ENCODE assay signal across 38 cellular contexts in genomic region chr10:91803386-91804125, GRCh38. TPM values are rescaled to one million over a fixed set of nuclear protein-coding genes. Genes with fewer than 3 reads are reported as not detected.
DNase-seq lines count a peak whose midpoint lies in the region; ATAC-seq, FAIRE-seq and TF ChIP-seq lines count a peak whose summit lies in the region.
"Had no signal": no experiment of that assay in that cellular context is flagged by ENCODE, and none has a peak within 500 bp of the region (broad histone marks: within the 10 kb centered on the region; RNA-seq: fewer than 3 reads in every experiment).

No MANE protein-coding gene starts in this region.

- H3K27me3 ChIP-seq in gastrocnemius medialis: no peaks in the 10 kb centered on the region
- H3K27me3 ChIP-seq in CD4-positive, alpha-beta memory T cell (ENCODE audit: insufficient read depth, low read length): no peaks in the 10 kb centered on the region
- H3K27me3 ChIP-seq: sigmoid colon had no signal

- TF ChIP-seq CTCF in gastrocnemius medialis (IDR thresholded peaks at IDR 0.05 in 4 of 5, conservative IDR thresholded peaks at IDR 0.05 in 1 of 5): no peak

- no peaks in the 10 kb centered on the region for H3K9me3 Mint-ChIP-seq in activated T-cell treated with anti-CD3 and anti-CD28 coated beads, Interleukin-2, amount 50 U/mL, for 24 hours
- H3K9me3 Mint-ChIP-seq in activated T-cell treated with anti-CD3 and anti-CD28 coated beads, Interleukin-2, amount 50 U/mL, for 4 hours: no peaks in the 10 kb centered on the region
- no peaks in the 10 kb centered on the region for H3K9me3 Mint-ChIP-seq in effector memory CD8-positive, alpha-beta T cell
- H3K9me3 Mint-ChIP-seq in CD4-positive, alpha-beta memory T cell: peaks cover 0 to 5% (median 0%) of the 10 kb centered on the region in 8 donors
- H3K9me3 Mint-ChIP-seq: activated naive CD8-positive, alpha-beta T cell treated with anti-CD3 and anti-CD28 coated beads, Interleukin-2, amount 10 ng/mL, durations not matched to agents 7 days and 5 days; CD8-positive, alpha-beta memory T cell; central memory CD8-positive, alpha-beta T cell; dendritic cell treated with granulocyte-macrophage colony-stimulating factor and Interleukin-4, amounts not matched to agents 40 ng/mL and 50 ng/mL, for 4 days; T-helper 1 cell treated with Interleukin-12 subunit alpha and Interleukin-12 subunit beta and Interleukin-4 antibody, amounts not matched to agents 30 μg/mL and 1 μg/mL, for 36 hours had no signal

- intact Hi-C loops in gastrocnemius medialis (cut with DNase I; ENCODE audit: low total_unique reads): no loop called here
- intact Hi-C loops in CD4-positive, alpha-beta memory T cell (cut with micrococcal nuclease): no loop called here

- H3K27ac ChIP-seq in gastrocnemius medialis: peak overlapping the region; percentile 71 to 97 (median 96)
- H3K27ac ChIP-seq in CD4-positive, alpha-beta memory T cell (ENCODE audit: low read depth, low read length): no peak overlapping the region
- H3K27ac ChIP-seq: left ventricle myocardium inferior, prostate gland, sigmoid colon had no signal

- in situ Hi-C loops in gastrocnemius medialis (cut with MboI; ENCODE audit: low sequenced_read_pairs in 4 of 4): no loop called here

- POLR2A ChIA-PET in CD4-positive, alpha-beta memory T cell (lab: Charles Lee; ENCODE audit: partially characterized antibody): interaction anchor here (1.4 kb wide), 1 partner anchor 41 kb away, joined by 4 read pairs; no protein-coding TSS in a partner anchor

- no peaks in the 10 kb centered on the region for H3K9me3 ChIP-seq in gastrocnemius medialis
- no peaks in the 10 kb centered on the region for H3K9me3 ChIP-seq in CD4-positive, alpha-beta memory T cell (ENCODE audit: control insufficient read depth in 1 of 2, low read length in 2 of 2)
- H3K9me3 ChIP-seq: left ventricle myocardium inferior, prostate gland, sigmoid colon, SK-N-SH had no signal

- TF ChIP-seq POLR2A in H54 (IDR thresholded peaks at IDR 0.05; ENCODE audit: low read depth, low read length): no peak
- no peak for TF ChIP-seq POLR2A in gastrocnemius medialis (IDR thresholded peaks at IDR 0.05)

- H3K4me1 ChIP-seq in gastrocnemius medialis: peaks cover 71 to 82% of the 10 kb centered on the region in 2 donors
- H3K4me1 ChIP-seq in CD4-positive, alpha-beta memory T cell (ENCODE audit: insufficient read depth, low read length): peaks cover 63% of the 10 kb centered on the region

- H3K4me1 Mint-ChIP-seq in activated T-cell treated with anti-CD3 and anti-CD28 coated beads, Interleukin-2, amount 50 U/mL, for 24 hours (ENCODE audit: low read depth): peaks cover 75% of the 10 kb centered on the region
- peaks cover 68% of the 10 kb centered on the region for H3K4me1 Mint-ChIP-seq in activated T-cell treated with anti-CD3 and anti-CD28 coated beads, Interleukin-2, amount 50 U/mL, for 4 hours (ENCODE audit: low read depth)
- peaks cover 44 to 77% of the 10 kb centered on the region in 2 donors for H3K4me1 Mint-ChIP-seq in effector memory CD8-positive, alpha-beta T cell (ENCODE audit: low read depth in 2 of 2)
- H3K4me1 Mint-ChIP-seq in CD4-positive, alpha-beta memory T cell: peaks cover 60 to 90% (median 74%) of the 10 kb centered on the region in 4 donors

- H3K4me3 Mint-ChIP-seq in activated T-cell treated with anti-CD3 and anti-CD28 coated beads, Interleukin-2, amount 50 U/mL, for 24 hours: no peak overlapping the region
- no peak overlapping the region for H3K4me3 Mint-ChIP-seq in activated T-cell treated with anti-CD3 and anti-CD28 coated beads, Interleukin-2, amount 50 U/mL, for 4 hours
- H3K4me3 Mint-ChIP-seq in effector memory CD8-positive, alpha-beta T cell: no peak overlapping the region
- peak overlapping the region in 4 of 8 donors; percentile 15 to 41 (median 24) for H3K4me3 Mint-ChIP-seq in CD4-positive, alpha-beta memory T cell
- H3K4me3 Mint-ChIP-seq: activated naive CD8-positive, alpha-beta T cell treated with anti-CD3 and anti-CD28 coated beads, Interleukin-2, amount 10 ng/mL, durations not matched to agents 7 days and 5 days; central memory CD8-positive, alpha-beta T cell; dendritic cell treated with granulocyte-macrophage colony-stimulating factor and Interleukin-4, amounts not matched to agents 40 ng/mL and 50 ng/mL, for 4 days; T-helper 1 cell treated with Interleukin-12 subunit alpha and Interleukin-12 subunit beta and Interleukin-4 antibody, amounts not matched to agents 30 μg/mL and 1 μg/mL, for 36 hours; type B pancreatic cell had no signal

- no peak for ATAC-seq in activated T-cell treated with anti-CD3 and anti-CD28 coated beads, Interleukin-2, amount 50 U/mL, for 4 hours
- no peak for ATAC-seq in effector memory CD8-positive, alpha-beta T cell (replicated peaks)
- ATAC-seq in gastrocnemius medialis (no peak), HG02938 (IDR thresholded peaks at IDR 0.05; ENCODE audit: unreplicated experiment) (no peak), GM18498 (IDR thresholded peaks at IDR 0.05; ENCODE audit: unreplicated experiment) (no peak)
- ATAC-seq: esophagus mucosa, PC-3 had no signal

- CTCF ChIA-PET in CD4-positive, alpha-beta memory T cell (lab: Charles Lee; ENCODE audit: partially characterized antibody): no interaction called here

- H3K4me3 ChIP-seq in gastrocnemius medialis: no peak overlapping the region
- H3K4me3 ChIP-seq in CD4-positive, alpha-beta memory T cell (ENCODE audit: low read length in 2 of 2): no peak overlapping the region
- H3K4me3 ChIP-seq: left ventricle myocardium inferior, prostate gland, sigmoid colon had no signal

- peaks cover 85% of the 10 kb centered on the region for H3K36me3 Mint-ChIP-seq in activated T-cell treated with anti-CD3 and anti-CD28 coated beads, Interleukin-2, amount 50 U/mL, for 24 hours (ENCODE audit: low read depth)
- peaks cover 24% of the 10 kb centered on the region for H3K36me3 Mint-ChIP-seq in activated T-cell treated with anti-CD3 and anti-CD28 coated beads, Interleukin-2, amount 50 U/mL, for 4 hours (ENCODE audit: insufficient read depth)
- peaks cover 48% of the 10 kb centered on the region for H3K36me3 Mint-ChIP-seq in effector memory CD8-positive, alpha-beta T cell (ENCODE audit: insufficient read depth)
- peaks cover 28 to 61% of the 10 kb centered on the region in 2 donors for H3K36me3 Mint-ChIP-seq in CD4-positive, alpha-beta memory T cell

- no peak for DNase-seq in activated T-cell treated with anti-CD3 and anti-CD28 coated beads, Interleukin-2, amount 50 U/mL, for 24 hours
- DNase-seq in activated T-cell treated with anti-CD3 and anti-CD28 coated beads, Interleukin-2, amount 50 U/mL, for 4 hours: no peak
- DNase-seq in H54 (ENCODE audit: insufficient read length, low spot score) (no peak), gastrocnemius medialis (no peak)
- DNase-seq in effector memory CD8-positive, alpha-beta T cell: no peak
- no peak for DNase-seq in CD4-positive, alpha-beta memory T cell
- DNase-seq: activated CD4-positive, CD25-positive, alpha-beta regulatory T cell treated with anti-CD3 and anti-CD28 coated beads, Interleukin-2, amount 50 U/mL, for 72 hours; activated CD8-positive, alpha-beta memory T cell treated with anti-CD3 and anti-CD28 coated beads for 24 hours; activated effector memory CD4-positive, alpha-beta T cell treated with Interleukin-2 at 50 U/mL for 16 hours; activated naive CD8-positive, alpha-beta T cell treated with anti-CD3 and anti-CD28 coated beads, Interleukin-2, amount 10 ng/mL, durations not matched to agents 7 days and 5 days; activated T-cell treated with anti-CD3 and anti-CD28 coated beads for 4 hours; CD8-positive, alpha-beta memory T cell; foreskin fibroblast; H7; head of caudate nucleus; KBM-7; left ventricle myocardium inferior; mesendoderm; MM.1S; NCI-H1417; NCI-H2029 treated with DMSO at 0.1 percent for 48 hours; NCI-H2227 treated with DMSO at 0.1 percent for 48 hours; NCI-H526; NK-92 treated with Interleukin-12 subunit alpha and Interleukin-12 subunit beta, amount 100 ng/mL, for 24 hours; PC-3; sigmoid colon; SK-N-SH; stimulated activated CD4-positive, alpha-beta T cell treated with anti-CD3 and anti-CD28 coated beads, Interleukin-4, amount 100 ng/mL, for 24 hours; substantia nigra had no signal

- peaks cover 0 to 8% of the 10 kb centered on the region in 2 donors for H3K36me3 ChIP-seq in gastrocnemius medialis
- H3K36me3 ChIP-seq in CD4-positive, alpha-beta memory T cell (ENCODE audit: insufficient read depth, low read length): no peaks in the 10 kb centered on the region
- H3K36me3 ChIP-seq: prostate gland had no signal

- H3K27ac Mint-ChIP-seq in activated T-cell treated with anti-CD3 and anti-CD28 coated beads, Interleukin-2, amount 50 U/mL, for 24 hours: peak overlapping the region; percentile 60
- peak overlapping the region; percentile 30 to 78 for H3K27ac Mint-ChIP-seq in effector memory CD8-positive, alpha-beta T cell
- peak overlapping the region in 3 of 7 donors; percentile 14 to 65 (median 52) for H3K27ac Mint-ChIP-seq in CD4-positive, alpha-beta memory T cell
- H3K27ac Mint-ChIP-seq: activated naive CD8-positive, alpha-beta T cell treated with anti-CD3 and anti-CD28 coated beads, Interleukin-2, amount 10 ng/mL, durations not matched to agents 7 days and 5 days; dendritic cell treated with granulocyte-macrophage colony-stimulating factor and Interleukin-4, amounts not matched to agents 40 ng/mL and 50 ng/mL, for 4 days; T-helper 1 cell treated with Interleukin-12 subunit alpha and Interleukin-12 subunit beta and Interleukin-4 antibody, amounts not matched to agents 30 μg/mL and 1 μg/mL, for 36 hours had no signal

- FAIRE-seq in H54 (lab: Jason Lieb, UNC): peak; percentile 53
- FAIRE-seq: keratinocyte had no signal

- no peaks in the 10 kb centered on the region for H3K27me3 Mint-ChIP-seq in activated T-cell treated with anti-CD3 and anti-CD28 coated beads, Interleukin-2, amount 50 U/mL, for 24 hours
- H3K27me3 Mint-ChIP-seq in activated T-cell treated with anti-CD3 and anti-CD28 coated beads, Interleukin-2, amount 50 U/mL, for 4 hours (ENCODE audit: low read depth): no peaks in the 10 kb centered on the region
- no peaks in the 10 kb centered on the region for H3K27me3 Mint-ChIP-seq in effector memory CD8-positive, alpha-beta T cell
- H3K27me3 Mint-ChIP-seq in CD4-positive, alpha-beta memory T cell: no peaks in the 10 kb centered on the region
- H3K27me3 Mint-ChIP-seq: activated naive CD8-positive, alpha-beta T cell treated with anti-CD3 and anti-CD28 coated beads, Interleukin-2, amount 10 ng/mL, durations not matched to agents 7 days and 5 days; central memory CD8-positive, alpha-beta T cell; dendritic cell treated with granulocyte-macrophage colony-stimulating factor and Interleukin-4, amounts not matched to agents 40 ng/mL and 50 ng/mL, for 4 days; type B pancreatic cell had no signal

RNA-seq across cellular contexts. Expression of gene TNKS2, which starts 5.3 kb away (rescaled TPM):
- 10 to 100 TPM; 30.0 to 30.2 (median 30.1) TPM for total RNA-seq in activated T-cell treated with anti-CD3 and anti-CD28 coated beads, Interleukin-2, amount 50 U/mL, for 4 hours
- total RNA-seq in gastrocnemius medialis: 10 to 100 TPM; 26.2 to 40.3 (median 29.5) TPM
- total RNA-seq in CD4-positive, alpha-beta memory T cell: 10 to 100 TPM; 65.5 to 70.0 TPM
- 10 to 100 TPM; 18.7 to 30.6 TPM for polyA plus RNA-seq in CD4-positive, alpha-beta memory T cell
